Comparison of ENCODE assay signal across 3 cellular contexts in genomic region chr12:40244526-40245156, GRCh38. TPM values are rescaled to one million over a fixed set of nuclear protein-coding genes. Genes with fewer than 3 reads are reported as not detected.
"Had no signal": no experiment of that assay in that cellular context is flagged by ENCODE, and none has a peak within 500 bp of the region (broad histone marks: within the 10 kb centered on the region; RNA-seq: fewer than 3 reads in every experiment).

No MANE protein-coding gene starts in this region.

RNA-seq across cellular contexts. Expression of gene LRRK2, which starts 19.8 kb away (rescaled TPM):
- total RNA-seq: activated CD4-positive, alpha-beta T cell treated with anti-CD3 and anti-CD28 coated beads for 36 hours; activated CD4-positive, alpha-beta T cell treated with anti-CD3 and anti-CD28 coated beads, Interleukin-2, amount 10 ng/mL, durations not matched to agents 24 days and 14 days; T-helper 1 cell treated with Interleukin-12 subunit alpha and Interleukin-12 subunit beta and Interleukin-4 antibody, amounts not matched to agents 30 ng/mL and 1 ng/mL, for 36 hours had no signal
